20 cellular contexts compared by ENCODE assay signal in genomic region chr14:99773496-99774203, GRCh38. TPM values are rescaled to one million over a fixed set of nuclear protein-coding genes. Genes with fewer than 3 reads are reported as not detected.
A peak's percentile ranks its signal among the peaks of the same experiment; 100 is the strongest.
DNase-seq lines count a peak whose midpoint lies in the region; ATAC-seq and TF ChIP-seq lines count a peak whose summit lies in the region.
"Had no signal": no experiment of that assay in that cellular context is flagged by ENCODE, and none has a peak within 500 bp of the region (broad histone marks: within the 10 kb centered on the region; RNA-seq: fewer than 3 reads in every experiment).

No MANE protein-coding gene starts in this region.

- no peak overlapping the region for H2AK5ac ChIP-seq in mesendoderm (ENCODE audit: low read length)

- no peaks in the 10 kb centered on the region for H3K27me3 ChIP-seq in GM23338 (ENCODE audit: insufficient read depth)
- H3K27me3 ChIP-seq in SJCRH30: no peaks in the 10 kb centered on the region
- H3K27me3 ChIP-seq in mesendoderm (ENCODE audit: insufficient read depth, low read length, poor library complexity): no peaks in the 10 kb centered on the region
- H3K27me3 ChIP-seq: colonic mucosa had no signal

- no peak overlapping the region for H2BK15ac ChIP-seq in mesendoderm (replicated peaks; ENCODE audit: low read depth)

- peaks cover 34% of the 10 kb centered on the region for H3K4me1 Mint-ChIP-seq in GM23338
- peaks cover 12% of the 10 kb centered on the region for H3K4me1 Mint-ChIP-seq in stimulated activated effector memory CD8-positive, alpha-beta T cell treated with anti-CD3 and anti-CD28 coated beads, Interleukin-12 subunit alpha, Interleukin-12 subunit beta, amount 100 ng/mL, for 72 hours
- H3K4me1 Mint-ChIP-seq: natural killer cell had no signal

- no peaks in the 10 kb centered on the region for H3K79me2 ChIP-seq in GM23338 (replicated peaks; ENCODE audit: insufficient read depth)
- H3K79me2 ChIP-seq in mesendoderm (ENCODE audit: control insufficient read depth, insufficient read depth, low read length): no peaks in the 10 kb centered on the region
- H3K79me2 ChIP-seq: hepatocyte had no signal

- H3K4me2 ChIP-seq in GM23338 (peak overlapping the region; percentile 77), mesendoderm (ENCODE audit: low read length) (no peak overlapping the region)
- H3K4me2 ChIP-seq: hepatocyte, smooth muscle cell had no signal

- H3K9me2 ChIP-seq in GM23338 (ENCODE audit: insufficient read depth): no peaks in the 10 kb centered on the region

- WGBS in mesendoderm (ENCODE audit: extremely low coverage, insufficient coverage, low lambda C conversion rate): no CpG with 5 or more reads among the region's 21 CpGs

- no peak overlapping the region for H4K5ac ChIP-seq in mesendoderm (ENCODE audit: low read length)

- no peak overlapping the region for H3K9ac ChIP-seq in mesendoderm (ENCODE audit: low read length)

- H3K4me3 Mint-ChIP-seq in GM23338: peak overlapping the region; percentile 21
- H3K4me3 Mint-ChIP-seq in stimulated activated effector memory CD8-positive, alpha-beta T cell treated with anti-CD3 and anti-CD28 coated beads, Interleukin-12 subunit alpha, Interleukin-12 subunit beta, amount 100 ng/mL, for 72 hours: no peak overlapping the region
- H3K4me3 Mint-ChIP-seq: activated CD8-positive, alpha-beta T cell treated with anti-CD3 and anti-CD28 coated beads for 36 hours; activated naive CD8-positive, alpha-beta T cell treated with anti-CD3 and anti-CD28 coated beads, Interleukin-2, amount 10 ng/mL, durations not matched to agents 7 days and 5 days; activated T-cell treated with anti-CD3 and anti-CD28 coated beads, Interleukin-2, amount 50 U/mL, for 72 hours; natural killer cell had no signal

- peaks cover 5% of the 10 kb centered on the region; the same call in 2 of the 3 replicates for H3K9me3 Mint-ChIP-seq in GM23338
- H3K9me3 Mint-ChIP-seq in stimulated activated effector memory CD8-positive, alpha-beta T cell treated with anti-CD3 and anti-CD28 coated beads, Interleukin-12 subunit alpha, Interleukin-12 subunit beta, amount 100 ng/mL, for 72 hours: no peaks in the 10 kb centered on the region
- H3K9me3 Mint-ChIP-seq: activated naive CD8-positive, alpha-beta T cell treated with anti-CD3 and anti-CD28 coated beads, Interleukin-2, amount 10 ng/mL, durations not matched to agents 7 days and 5 days; activated T-cell treated with anti-CD3 and anti-CD28 coated beads, Interleukin-2, amount 50 U/mL, for 72 hours; natural killer cell had no signal

- DNase-seq in GM23338 (ENCODE audit: low spot score): peak; percentile 47
- peak; percentile 30 to 52 for DNase-seq in SJCRH30
- peak; percentile 18 for DNase-seq in mesendoderm
- no peak for DNase-seq in stimulated activated effector memory CD8-positive, alpha-beta T cell treated with anti-CD3 and anti-CD28 coated beads, Interleukin-12 subunit alpha, Interleukin-12 subunit beta, amount 100 ng/mL, for 72 hours (ENCODE audit: low spot score in 2 of 2)
- no peak for DNase-seq in NCI-H2196 treated with DMSO at 0.1 percent for 48 hours (lab: John Stamatoyannopoulos, UW; ENCODE audit: unreplicated experiment)
- no peak for DNase-seq in NCI-H1092 (lab: John Stamatoyannopoulos, UW)
- DNase-seq in left colon: no peak
- DNase-seq: activated naive CD8-positive, alpha-beta T cell treated with anti-CD3 and anti-CD28 coated beads, Interleukin-2, amount 10 ng/mL, durations not matched to agents 7 days and 5 days; activated T-cell treated with anti-CD3 and anti-CD28 coated beads, Interleukin-2, amount 50 U/mL, for 72 hours; colonic mucosa; DMS79; natural killer cell; NCI-H748 treated with DMSO at 0.1 percent for 48 hours; stimulated activated CD4-positive, alpha-beta T cell treated with anti-CD3 and anti-CD28 coated beads, Interleukin-4, amount 100 ng/mL, for 4 hours; T1000 had no signal

- no peak for TF ChIP-seq CTCF in GM23338 (conservative IDR thresholded peaks at IDR 0.05; ENCODE audit: low read depth in 2 of 2)

- H3K36me3 ChIP-seq in GM23338 (ENCODE audit: insufficient read depth) (no peaks in the 10 kb centered on the region), SJCRH30 (no peaks in the 10 kb centered on the region), mesendoderm (ENCODE audit: control insufficient read depth, insufficient read depth, low read length) (no peaks in the 10 kb centered on the region)
- H3K36me3 ChIP-seq: colonic mucosa, thoracic aorta had no signal

- H2BK120ac ChIP-seq in mesendoderm (ENCODE audit: low read depth, low read length): no peak overlapping the region

- H4K20me1 ChIP-seq in GM23338 (replicated peaks; ENCODE audit: insufficient read depth): no peaks in the 10 kb centered on the region

- H3K4me1 ChIP-seq in GM23338 (ENCODE audit: insufficient read depth) (peaks cover 48% of the 10 kb centered on the region), SJCRH30 (peaks cover 39% of the 10 kb centered on the region), mesendoderm (ENCODE audit: control insufficient read depth, low read depth, low read length) (no peaks in the 10 kb centered on the region)
- H3K4me1 ChIP-seq: colonic mucosa had no signal

- no peak overlapping the region for H2BK5ac ChIP-seq in mesendoderm (ENCODE audit: low read length)

- peaks cover 7% of the 10 kb centered on the region for H3K27me3 Mint-ChIP-seq in GM23338 (ENCODE audit: insufficient read depth, low read depth, poor library complexity)

- peak overlapping the region; percentile 99 for H2AFZ ChIP-seq in GM23338
- H2AFZ ChIP-seq: hepatocyte had no signal

- peaks cover 3% of the 10 kb centered on the region; the same call in 2 of the 3 replicates for H3K36me3 Mint-ChIP-seq in GM23338 (ENCODE audit: low read depth)
- peaks cover 6% of the 10 kb centered on the region for H3K36me3 Mint-ChIP-seq in stimulated activated effector memory CD8-positive, alpha-beta T cell treated with anti-CD3 and anti-CD28 coated beads, Interleukin-12 subunit alpha, Interleukin-12 subunit beta, amount 100 ng/mL, for 72 hours
- H3K36me3 Mint-ChIP-seq: activated naive CD8-positive, alpha-beta T cell treated with anti-CD3 and anti-CD28 coated beads, Interleukin-2, amount 10 ng/mL, durations not matched to agents 7 days and 5 days; natural killer cell had no signal

- no peak overlapping the region for H3K23ac ChIP-seq in mesendoderm (ENCODE audit: low read length)

- 0 out of 2 replicates have a peak, but pooled peaks cover 3% of the 10 kb centered on the region for H3K9me3 ChIP-seq in SJCRH30 (replicated peaks)
- H3K9me3 ChIP-seq: colonic mucosa had no signal

- peak overlapping the region; percentile 46 for H3K56ac ChIP-seq in mesendoderm (ENCODE audit: low read length)

- H3K4me3 ChIP-seq in GM23338 (peak overlapping the region; percentile 46; the same call in 1 of the 2 replicates), SJCRH30 (peak overlapping the region; percentile 53), mesendoderm (ENCODE audit: low read length) (no peak overlapping the region)
- H3K4me3 ChIP-seq: colonic mucosa, hepatocyte, smooth muscle cell, thoracic aorta had no signal

- H3F3A ChIP-seq in GM23338 (replicated peaks; ENCODE audit: low read depth): peaks cover 5% of the 10 kb centered on the region; the same call in 1 of the 2 replicates

- H3K27ac ChIP-seq in GM23338 (ENCODE audit: low read depth) (no peak overlapping the region), SJCRH30 (peak overlapping the region; percentile 60), mesendoderm (ENCODE audit: low read depth, low read length) (no peak overlapping the region)
- H3K27ac ChIP-seq: hepatocyte, thoracic aorta had no signal

- no peak overlapping the region for H3K18ac ChIP-seq in mesendoderm (ENCODE audit: low read length)

- H3K79me1 ChIP-seq in mesendoderm (ENCODE audit: low read length): no peaks in the 10 kb centered on the region

- intact Hi-C loops in left colon (cut with DNase I, micrococcal nuclease): no loop called here

- no peak overlapping the region for H4K8ac ChIP-seq in mesendoderm (ENCODE audit: low read depth, low read length)

- H3K27ac Mint-ChIP-seq in GM23338: no peak overlapping the region
- peak overlapping the region; percentile 52 for H3K27ac Mint-ChIP-seq in stimulated activated effector memory CD8-positive, alpha-beta T cell treated with anti-CD3 and anti-CD28 coated beads, Interleukin-12 subunit alpha, Interleukin-12 subunit beta, amount 100 ng/mL, for 72 hours
- H3K27ac Mint-ChIP-seq: activated CD8-positive, alpha-beta T cell treated with anti-CD3 and anti-CD28 coated beads for 36 hours; activated naive CD8-positive, alpha-beta T cell treated with anti-CD3 and anti-CD28 coated beads, Interleukin-2, amount 10 ng/mL, durations not matched to agents 7 days and 5 days; activated T-cell treated with anti-CD3 and anti-CD28 coated beads, Interleukin-2, amount 50 U/mL, for 72 hours; natural killer cell had no signal

- no peak overlapping the region for H3K4ac ChIP-seq in mesendoderm (ENCODE audit: low read depth, low read length)

- ATAC-seq in GM23338 (peak; percentile 75), HG03520 (IDR thresholded peaks at IDR 0.05; ENCODE audit: unreplicated experiment) (no peak), left colon (no peak)
- ATAC-seq in stimulated activated effector memory CD8-positive, alpha-beta T cell treated with anti-CD3 and anti-CD28 coated beads, Interleukin-12 subunit alpha, Interleukin-12 subunit beta, amount 100 ng/mL, for 72 hours: no peak
- ATAC-seq: activated CD8-positive, alpha-beta T cell treated with anti-CD3 and anti-CD28 coated beads for 36 hours; natural killer cell had no signal

TF ChIP-seq in GM23338, 12 proteins besides CTCF, POLR2A, EP300 and RAD21 (continues in another document):
- no peak for TF ChIP-seq ZNF331 (CRISPR knock-in tag; IDR thresholded peaks at IDR 0.05; ENCODE audit: low read depth)

RNA-seq across cellular contexts. Expression of gene EML1, which starts 19.6 kb away (rescaled TPM):
- 18.1 and 24.1 TPM in 2 replicates for total RNA-seq in GM23338 (2014; rRNA removed; shearing (Covaris generic))
- 4.7 and 7.0 TPM in 2 replicates for polyA plus RNA-seq in GM23338 (2016; fragmentation: Nextera tagmentation; extraction: Ambion mirVana)
- total RNA-seq in SJCRH30 (2014; rRNA removed; shearing (Covaris generic)): 8.8 and 10.8 TPM in 2 replicates
- 4.8 TPM for polyA plus RNA-seq in mesendoderm (2013, experiment 1 of 2)
- 5.6 TPM for polyA plus RNA-seq in mesendoderm (2013, experiment 2 of 2)
- 10 to 100 TPM in 1 of 2 donors, 1 to 10 TPM in 1; 3.8 to 14.5 TPM for total RNA-seq in left colon
- total RNA-seq: natural killer cell had no signal

Comparison
In these comparisons a context has a peak if more than half of its experiments do, and no peak if none do; other contexts are left out.
1. DNase-seq: peak in GM23338 (single experiment), SJCRH30 (2 of 2) and mesendoderm (single experiment); none in stimulated activated effector memory CD8-positive, alpha-beta T cell treated with anti-CD3 and anti-CD28 coated beads, Interleukin-12 subunit alpha, Interleukin-12 subunit beta, amount 100 ng/mL, for 72 hours (0 of 2), NCI-H2196 treated with DMSO at 0.1 percent for 48 hours (single experiment), NCI-H1092 (single experiment) and left colon (0 of 2).